In genomic region chr1:77976433-77977076, GRCh38 we compare ENCODE assay signal across 8 cellular contexts. TPM values are rescaled to one million over a fixed set of nuclear protein-coding genes. Genes with fewer than 3 reads are reported as not detected.
DNase-seq lines count a peak whose midpoint lies in the region; ATAC-seq and TF ChIP-seq lines count a peak whose summit lies in the region.

No MANE protein-coding gene starts in this region.

- DNase-seq in activated CD4-positive, alpha-beta T cell treated with anti-CD3 and anti-CD28 coated beads for 36 hours = peak; percentile 26
- no peak for DNase-seq in activated CD4-positive, alpha-beta T cell treated with anti-CD3 and anti-CD28 coated beads for 4 hours
- DNase-seq in CD1c-positive myeloid dendritic cell (ENCODE audit: extremely low spot score) = no peak
- DNase-seq in NCI-H2081 treated with DMSO at 0.1 percent for 48 hours (lab: John Stamatoyannopoulos, UW) = no peak

- CTCF ChIA-PET in activated CD4-positive, alpha-beta T cell treated with anti-CD3 and anti-CD28 coated beads for 36 hours (lab: Charles Lee) = interaction anchor here (0.9 to 5.5 kb wide), 6 partner anchors 12 to 138 kb away, joined by 3 to 55 read pairs (median 4); partner anchors contain the start of gene DNAJB4

- peak overlapping the region; percentile 98; the same call in 1 of the 2 replicates for H3K4me3 ChIP-seq in WI38 (ENCODE audit: low read depth, low read length)
- H3K4me3 ChIP-seq in iPS-18a (ENCODE audit: low read length) = peak overlapping the region; percentile 100
- H3K4me3 ChIP-seq in thymus (ENCODE audit: low read length) = peak overlapping the region; percentile 20

- H3K27me3 ChIP-seq in iPS-18a (ENCODE audit: control insufficient read depth, insufficient read depth, low read length) = no peaks in the 10 kb centered on the region
- no peaks in the 10 kb centered on the region for H3K27me3 ChIP-seq in thymus (ENCODE audit: control insufficient read depth, insufficient read depth)

- H3K36me3 ChIP-seq in iPS-18a (ENCODE audit: control insufficient read depth, low read depth, low read length) = peaks cover 17% of the 10 kb centered on the region
- no peaks in the 10 kb centered on the region for H3K36me3 ChIP-seq in thymus (ENCODE audit: control insufficient read depth, insufficient read depth)

- intact Hi-C loops in activated CD4-positive, alpha-beta T cell treated with anti-CD3 and anti-CD28 coated beads for 36 hours (cut with DNase I, micrococcal nuclease) = loop anchor here (5.0 to 10.0 kb wide), 4 partner anchors 66 to 762 kb away; partner anchors contain the start of gene PIGK (in 1 of the 2)

- H3K27me3 Mint-ChIP-seq in activated CD4-positive, alpha-beta T cell treated with anti-CD3 and anti-CD28 coated beads for 36 hours = no peaks in the 10 kb centered on the region

- peaks cover 3% of the 10 kb centered on the region for H3K9me3 ChIP-seq in iPS-18a (ENCODE audit: control insufficient read depth, low read depth, low read length)
- no peaks in the 10 kb centered on the region for H3K9me3 ChIP-seq in thymus (ENCODE audit: control insufficient read depth)

- H3K4me3 Mint-ChIP-seq in activated CD4-positive, alpha-beta T cell treated with anti-CD3 and anti-CD28 coated beads for 36 hours = no peak overlapping the region

- POLR2A ChIA-PET in activated CD4-positive, alpha-beta T cell treated with anti-CD3 and anti-CD28 coated beads for 36 hours (lab: Charles Lee) = interaction anchor here (0.7 to 9.3 kb wide), 3 partner anchors 12 to 294 kb away, joined by 6 to 297 read pairs (median 8); partner anchors contain the start of genes DNAJB4 and ZZZ3

- peak overlapping the region; percentile 100 for H3K9ac ChIP-seq in iPS-18a (ENCODE audit: low read length)

- H3K4me1 ChIP-seq in iPS-18a (ENCODE audit: control insufficient read depth, low read depth, low read length) (peaks cover 41% of the 10 kb centered on the region), thymus (ENCODE audit: control insufficient read depth, insufficient read depth, low read length) (peaks cover 9% of the 10 kb centered on the region)

- no peak overlapping the region for H3K27ac Mint-ChIP-seq in activated CD4-positive, alpha-beta T cell treated with anti-CD3 and anti-CD28 coated beads for 36 hours

- H3K9me3 Mint-ChIP-seq in activated CD4-positive, alpha-beta T cell treated with anti-CD3 and anti-CD28 coated beads for 36 hours (ENCODE audit: low read depth) = no peaks in the 10 kb centered on the region

- no peak for ATAC-seq in activated CD4-positive, alpha-beta T cell treated with anti-CD3 and anti-CD28 coated beads for 36 hours
- ATAC-seq in GM19023 (IDR thresholded peaks at IDR 0.05; ENCODE audit: unreplicated experiment) = no peak

- 88% methylated on average over 13 of the region's 13 CpGs for WGBS in thymus

- no peak for TF ChIP-seq CTCF in WI38 (IDR thresholded peaks at IDR 0.05; ENCODE audit: low read depth, low read length)

- H3K27ac ChIP-seq in iPS-18a (ENCODE audit: low read length) = no peak overlapping the region
- H3K27ac ChIP-seq in thymus (ENCODE audit: low read depth) = no peak overlapping the region

- peaks cover 38% of the 10 kb centered on the region for H3K36me3 Mint-ChIP-seq in activated CD4-positive, alpha-beta T cell treated with anti-CD3 and anti-CD28 coated beads for 36 hours (ENCODE audit: low read depth)

- peaks cover 50% of the 10 kb centered on the region for H3K4me1 Mint-ChIP-seq in activated CD4-positive, alpha-beta T cell treated with anti-CD3 and anti-CD28 coated beads for 36 hours

RNA-seq across cellular contexts. Expression of gene FUBP1, which starts 2.3 kb away (rescaled TPM):
- 100 to 1,000 TPM; 240 to 258 TPM for total RNA-seq in activated CD4-positive, alpha-beta T cell treated with anti-CD3 and anti-CD28 coated beads for 36 hours
- polyA plus RNA-seq in thymus = 110 TPM

RNA-seq across cellular contexts. Expression of gene DNAJB4, which starts 28.2 kb away (rescaled TPM):
- total RNA-seq in activated CD4-positive, alpha-beta T cell treated with anti-CD3 and anti-CD28 coated beads for 36 hours = 1 to 10 TPM; 8.8 to 9.8 TPM
- polyA plus RNA-seq in thymus = 16.1 TPM

Comparison
In these comparisons a context has a peak if more than half of its experiments do, and no peak if none do; other contexts are left out.
1. H3K4me3 ChIP-seq: peak in every context shown above with its lines; median percentile 100 in iPS-18a; 98 in WI38; 20 in thymus.